In genomic region chr15:60118146-60118545, GRCh38 we compare ENCODE assay signal across 2 cellular contexts.
TF ChIP-seq lines count a peak whose summit lies in the region.

No MANE protein-coding gene starts in this region.

TF ChIP-seq in HEK293, 187 proteins besides CTCF, POLR2A, EP300 and RAD21:
- TF ChIP-seq ATF2 (tag by site-specific recombination; IDR thresholded peaks at IDR 0.05; ENCODE audit: low read depth) (no peak), WT1 (tag by site-specific recombination; IDR thresholded peaks at IDR 0.05) (peak; percentile 84), ZBTB11 (tag by site-specific recombination; conservative IDR thresholded peaks at IDR 0.05; ENCODE audit: low read depth) (no peak)

TF ChIP-seq in H1, 55 proteins besides CTCF, POLR2A, EP300 and RAD21 (continued from another document):
- TF ChIP-seq USF2 (IDR thresholded peaks at IDR 0.05; ENCODE audit: low read length) (no peak), YY1 (IDR thresholded peaks at IDR 0.05; ENCODE audit: low read depth, low read length) (0 out of 2 replicates have a peak, but pooled peaks have one; percentile 21), EZH2 (IDR thresholded peaks at IDR 0.05; ENCODE audit: low read depth, low read length, severe bottlenecking) (no peak), CBX5 (IDR thresholded peaks at IDR 0.05; ENCODE audit: low read depth, low read length) (no peak), KDM1A (IDR thresholded peaks at IDR 0.05; ENCODE audit: borderline replicate concordance, low read length) (no peak), MAFK (IDR thresholded peaks at IDR 0.05; ENCODE audit: low read depth, low read length) (no peak), SIX5 (IDR thresholded peaks at IDR 0.05; ENCODE audit: low read depth, low read length) (no peak), SP2 (IDR thresholded peaks at IDR 0.05; ENCODE audit: low read length) (no peak), FOSL1 (IDR thresholded peaks at IDR 0.05; ENCODE audit: insufficient read depth, low read depth, low read length) (no peak), SIN3A (conservative IDR thresholded peaks at IDR 0.05 in 1 of 2, IDR thresholded peaks at IDR 0.05 in 1 of 2; ENCODE audit: low read depth in 1 of 2, low read length in 2 of 2) (no peak), ASH2L (IDR thresholded peaks at IDR 0.05; ENCODE audit: low read length) (peak; percentile 72), RBBP5 (IDR thresholded peaks at IDR 0.05; ENCODE audit: borderline replicate concordance, low read depth, low read length) (0 out of 2 replicates have a peak, but pooled peaks have one; percentile 30), TCF12 (IDR thresholded peaks at IDR 0.05; ENCODE audit: low read depth, low read length) (peak; percentile 65; the same call in 1 of the 2 replicates), HDAC2 (IDR thresholded peaks at IDR 0.05; ENCODE audit: borderline replicate concordance in 1 of 2, low read depth in 2 of 2, low read length in 2 of 2) (peak in 1 of 2 experiments; percentile 60; a peak in 2 of 4 replicates), NANOG (IDR thresholded peaks at IDR 0.05; ENCODE audit: insufficient read depth, low read depth, low read length, poor library complexity, severe bottlenecking) (no peak), ZNF274 (IDR thresholded peaks at IDR 0.05; ENCODE audit: borderline replicate concordance, extremely low read depth, low read length) (no peak), CBX8 (IDR thresholded peaks at IDR 0.05; ENCODE audit: borderline replicate concordance, low read depth, low read length) (no peak), RNF2 (IDR thresholded peaks at IDR 0.05; ENCODE audit: borderline replicate concordance, low read depth, low read length, missing control alignments, poor library complexity, severe bottlenecking) (no peak), JUN (IDR thresholded peaks at IDR 0.05; ENCODE audit: low read depth, low read length) (no peak), E2F6 (IDR thresholded peaks at IDR 0.05) (no peak), SP1 (IDR thresholded peaks at IDR 0.05; ENCODE audit: low read depth, low read length) (no peak), KDM4A (IDR thresholded peaks at IDR 0.05; ENCODE audit: low read depth, low read length, severe bottlenecking) (no peak), BRCA1 (IDR thresholded peaks at IDR 0.05; ENCODE audit: low read depth, low read length) (no peak), JUND (IDR thresholded peaks at IDR 0.05; ENCODE audit: low read length) (no peak), SAP30 (IDR thresholded peaks at IDR 0.05; ENCODE audit: insufficient read depth, insufficient replicate concordance, low read length) (no peak), RFX5 (IDR thresholded peaks at IDR 0.05; ENCODE audit: borderline replicate concordance, low read depth, low read length) (no peak), KDM5A (IDR thresholded peaks at IDR 0.05; ENCODE audit: low read length) (no peak), NRF1 (IDR thresholded peaks at IDR 0.05; ENCODE audit: low read depth, low read length) (no peak), SRF (IDR thresholded peaks at IDR 0.05; ENCODE audit: low read depth, low read length) (no peak), POLR2AphosphoS5 (IDR thresholded peaks at IDR 0.05; ENCODE audit: low read depth, low read length) (no peak), CEBPB (IDR thresholded peaks at IDR 0.05; ENCODE audit: low read depth, low read length) (no peak), GABPA (IDR thresholded peaks at IDR 0.05; ENCODE audit: borderline replicate concordance, insufficient read depth, low read length) (no peak), MAX (IDR thresholded peaks at IDR 0.05) (no peak), CREB1 (IDR thresholded peaks at IDR 0.05) (no peak), TAF1 (IDR thresholded peaks at IDR 0.05; ENCODE audit: low read depth, low read length) (no peak), SUZ12 (IDR thresholded peaks at IDR 0.05; ENCODE audit: low read length) (no peak)
